ENCODE assay signal across 19 cellular contexts in genomic region chr19:42024622-42025111, GRCh38. TPM values are rescaled to one million over a fixed set of nuclear protein-coding genes. Genes with fewer than 3 reads are reported as not detected.
DNase-seq lines count a peak whose midpoint lies in the region; ATAC-seq and TF ChIP-seq lines count a peak whose summit lies in the region.
"Had no signal": no experiment of that assay in that cellular context is flagged by ENCODE, and none has a peak within 500 bp of the region (broad histone marks: within the 10 kb centered on the region; RNA-seq: fewer than 3 reads in every experiment).

No MANE protein-coding gene starts in this region.

- DNase-seq in G401 (ENCODE audit: low spot score), result peak; percentile 91
- peak; percentile 76 for DNase-seq in left ventricle myocardium inferior
- no peak for DNase-seq in sciatic nerve (ENCODE audit: low spot score)
- DNase-seq in NCI-H146 (lab: John Stamatoyannopoulos, UW), result no peak
- DNase-seq in DMS79 (lab: John Stamatoyannopoulos, UW), result no peak
- DNase-seq: activated CD8-positive, alpha-beta T cell treated with anti-CD3 and anti-CD28 coated beads for 36 hours; activated naive CD4-positive, alpha-beta T cell treated with Interleukin-2 at 50 U/mL for 16 hours; CD8-positive, alpha-beta T cell; gastrocnemius medialis; NCI-H446 treated with DMSO at 0.1 percent for 48 hours; Peyer's patch; stimulated activated CD4-positive, alpha-beta T cell treated with anti-CD3 and anti-CD28 coated beads, Interleukin-4, amount 100 ng/mL, for 4 hours; T1000 had no signal

- H3K4me3 Mint-ChIP-seq in brain, result peak overlapping the region in 2 of 5 experiments; percentile 2 to 13
- H3K4me3 Mint-ChIP-seq: activated CD8-positive, alpha-beta T cell treated with anti-CD3 and anti-CD28 coated beads for 36 hours; CD8-positive, alpha-beta T cell had no signal

- H3K4me1 ChIP-seq in left ventricle myocardium inferior, result peaks cover 29% of the 10 kb centered on the region
- H3K4me1 ChIP-seq: Peyer's patch had no signal

- no peaks in the 10 kb centered on the region for H3K9me3 Mint-ChIP-seq in brain
- H3K9me3 Mint-ChIP-seq: activated CD8-positive, alpha-beta T cell treated with anti-CD3 and anti-CD28 coated beads for 36 hours; CD8-positive, alpha-beta T cell had no signal

- no peak overlapping the region for H3K4me3 ChIP-seq in left ventricle myocardium inferior
- H3K4me3 ChIP-seq: coronary artery, gastrocnemius medialis, Peyer's patch had no signal

- H3K4me1 Mint-ChIP-seq in brain, result peaks cover 12% of the 10 kb centered on the region

- peak overlapping the region; percentile 7 to 93 (median 78) for H3K27ac Mint-ChIP-seq in brain
- H3K27ac Mint-ChIP-seq: activated CD8-positive, alpha-beta T cell treated with anti-CD3 and anti-CD28 coated beads for 36 hours; CD8-positive, alpha-beta T cell had no signal

- ATAC-seq in sciatic nerve, result peak; percentile 50
- ATAC-seq in HG02759 (IDR thresholded peaks at IDR 0.05; ENCODE audit: unreplicated experiment), result no peak
- ATAC-seq in GM19397 (IDR thresholded peaks at IDR 0.05; ENCODE audit: unreplicated experiment), result no peak
- ATAC-seq: activated CD8-positive, alpha-beta T cell treated with anti-CD3 and anti-CD28 coated beads for 36 hours; CD8-positive, alpha-beta T cell; left colon had no signal

- H3K27me3 Mint-ChIP-seq in brain, result peaks cover 2% of the 10 kb centered on the region

- in situ Hi-C loops in G401 (cut with HindIII; ENCODE audit: low sequenced_read_pairs), result no loop called here

- intact Hi-C loops in left ventricle myocardium inferior (cut with micrococcal nuclease), result no loop called here
- intact Hi-C loops in sciatic nerve (cut with DNase I), result no loop called here

- H3K27ac ChIP-seq in left ventricle myocardium inferior (replicated peaks), result peak overlapping the region; percentile 84
- H3K27ac ChIP-seq: coronary artery, gastrocnemius medialis, Peyer's patch had no signal

- no peak for TF ChIP-seq CTCF in brain (conservative IDR thresholded peaks at IDR 0.05)
- no peak for TF ChIP-seq CTCF in left ventricle myocardium inferior (IDR thresholded peaks at IDR 0.05; ENCODE audit: borderline replicate concordance)

- peaks cover 60% of the 10 kb centered on the region for H3K36me3 Mint-ChIP-seq in brain
- H3K36me3 Mint-ChIP-seq: CD8-positive, alpha-beta T cell had no signal

- H3K27me3 ChIP-seq in left ventricle myocardium inferior (ENCODE audit: low read depth), result peaks cover 31% of the 10 kb centered on the region
- H3K27me3 ChIP-seq: Peyer's patch had no signal

- no peaks in the 10 kb centered on the region for H3K36me3 ChIP-seq in left ventricle myocardium inferior
- H3K36me3 ChIP-seq: gastrocnemius medialis, Peyer's patch had no signal

- H3K9me3 ChIP-seq in left ventricle myocardium inferior (replicated peaks), result no peaks in the 10 kb centered on the region
- H3K9me3 ChIP-seq: gastrocnemius medialis, Peyer's patch had no signal

RNA-seq across cellular contexts. Expression of gene ATP1A3, which starts 30.6 kb away (rescaled TPM):
- 1.2 and 2.7 TPM in 2 replicates for total RNA-seq in G401 (2014; rRNA removed; shearing (Covaris generic))
- polyA plus RNA-seq in brain (ENCODE audit: insufficient read depth, low read depth, low replicate concordance), result 213 TPM
- 375 TPM for total RNA-seq in left ventricle myocardium inferior
- 0.18 TPM for total RNA-seq in sciatic nerve
- total RNA-seq: gastrocnemius medialis, osteocyte had no signal

RNA-seq across cellular contexts. Expression of gene GRIK5, which starts 45.3 kb away (rescaled TPM):
- 0.49 and 1.1 TPM in 2 replicates for total RNA-seq in G401 (2014; rRNA removed; shearing (Covaris generic))
- 56.5 TPM for polyA plus RNA-seq in brain (ENCODE audit: insufficient read depth, low read depth, low replicate concordance)
- total RNA-seq in left ventricle myocardium inferior, result 2.1 TPM
- 9.2 TPM for total RNA-seq in sciatic nerve

RNA-seq across cellular contexts. Expression of gene ZNF574, which starts 51.3 kb away (rescaled TPM):
- 22.4 and 22.7 TPM in 2 replicates for total RNA-seq in G401 (2014; rRNA removed; shearing (Covaris generic))
- polyA plus RNA-seq in brain (ENCODE audit: insufficient read depth, low read depth, low replicate concordance), result 17.8 TPM
- total RNA-seq in left ventricle myocardium inferior (7.1 TPM), sciatic nerve (13.2 TPM)

Comparison
In these comparisons a context has a peak if more than half of its experiments do, and no peak if none do; other contexts are left out.
1. DNase-seq: peak in G401 (single experiment) and left ventricle myocardium inferior (single experiment); none in sciatic nerve (single experiment), NCI-H146 (single experiment) and DMS79 (single experiment).
2. RNA of gene ATP1A3, which starts 30.6 kb away (total RNA-seq): 375 TPM in left ventricle myocardium inferior (single experiment); 1.2 to 2.7 TPM in G401 and 0.18 TPM in sciatic nerve (single experiment); every median in the first group is over 100 times any median in the second.